ENCODE assay signal across 1 cellular context in the genomic region with DNA sequence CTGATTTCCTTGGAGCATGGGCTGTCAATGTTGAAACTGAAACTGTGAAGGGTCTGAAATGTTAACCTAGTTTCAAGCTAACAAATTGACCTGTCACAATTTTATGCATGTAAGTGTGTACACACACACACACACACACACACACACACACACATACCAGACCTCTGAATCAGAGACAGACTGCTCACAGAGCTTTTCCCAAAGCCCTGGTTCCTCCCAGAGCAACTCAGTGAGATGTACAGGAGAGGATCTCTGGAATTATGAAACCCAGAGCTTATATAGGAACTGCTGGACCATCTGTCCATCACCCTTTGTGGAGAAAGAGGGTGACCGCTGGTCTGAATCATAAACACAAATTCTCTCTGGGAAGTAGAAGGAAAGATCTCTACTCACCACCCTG.
TF ChIP-seq lines count a peak whose summit lies in the region.

No MANE protein-coding gene starts in this region.

TF ChIP-seq in IMR-90, 13 proteins besides CTCF, POLR2A, EP300 and RAD21 (continued from another document):
- no peak for TF ChIP-seq RFX5 (IDR thresholded peaks at IDR 0.05; ENCODE audit: low read depth, low read length)
